Comparison of ENCODE assay signal across 7 cellular contexts in genomic region chr1:144077167-144077841, GRCh38.
DNase-seq lines count a peak whose midpoint lies in the region; ATAC-seq and TF ChIP-seq lines count a peak whose summit lies in the region.
"Not testable (repeated sequence)": the region's sequence is repeated elsewhere in the genome, so short reads cannot be mapped to it uniquely, and the experiment has no call there.

No MANE protein-coding gene starts in this region.

- H3K36me3 Mint-ChIP-seq in central memory CD8-positive, alpha-beta T cell (ENCODE audit: insufficient read depth); naive thymus-derived CD4-positive, alpha-beta T cell: not testable (repeated sequence)

- peak overlapping the region; percentile 33; the same call in 1 of the 2 replicates for H3K9ac ChIP-seq in ES-I3 (ENCODE audit: low read depth, low read length)

- POLR2A ChIA-PET in naive thymus-derived CD4-positive, alpha-beta T cell (lab: Charles Lee): not testable (repeated sequence)

- H3K27ac ChIP-seq in SJSA1; heart left ventricle; naive thymus-derived CD4-positive, alpha-beta T cell (ENCODE audit: low read depth, low read length): not testable (repeated sequence)

- not testable (repeated sequence) for TF ChIP-seq POLR2A in heart left ventricle (IDR thresholded peaks at IDR 0.05)

- H3K27me3 ChIP-seq in SJSA1 (replicated peaks); heart left ventricle; naive thymus-derived CD4-positive, alpha-beta T cell (ENCODE audit: control insufficient read depth in 2 of 2, insufficient read depth in 2 of 2, low read length in 2 of 2): not testable (repeated sequence)

- not testable (repeated sequence) for H3K27ac Mint-ChIP-seq in central memory CD8-positive, alpha-beta T cell (ENCODE audit: low read depth)
- H3K27ac Mint-ChIP-seq in naive thymus-derived CD4-positive, alpha-beta T cell: peak overlapping the region in 2 of 9 donors; percentile 65 to 79

- not testable (repeated sequence) for H3K9me3 ChIP-seq in ES-I3 (ENCODE audit: control insufficient read depth, insufficient read depth, low read length); SJSA1 (replicated peaks); heart left ventricle; naive thymus-derived CD4-positive, alpha-beta T cell (ENCODE audit: control insufficient read depth in 2 of 3, low read length in 3 of 3)

- intact Hi-C loops in heart left ventricle (cut with DNase I); naive thymus-derived CD4-positive, alpha-beta T cell (cut with micrococcal nuclease): not testable (repeated sequence)

- DNase-seq in SJSA1 (ENCODE audit: low read depth in 1 of 2, low spot score in 2 of 2) (peak; percentile 1 to 42), heart left ventricle (peak in 3 of 5 donors; percentile 13 to 67 (median 15))
- DNase-seq in activated T-cell treated with anti-CD3 and anti-CD28 coated beads, Interleukin-2, amount 50 U/mL, for 48 hours: peak; percentile 53 to 59
- peak in 1 of 2 donors; percentile 47 for DNase-seq in central memory CD8-positive, alpha-beta T cell (ENCODE audit: low spot score in 2 of 2)
- peak in 8 of 9 donors; percentile 1 to 58 (median 30) for DNase-seq in naive thymus-derived CD4-positive, alpha-beta T cell
- peak; percentile 27 for DNase-seq in stimulated activated CD4-positive, alpha-beta T cell treated with anti-CD3 and anti-CD28 coated beads, Interleukin-15, amount 100 ng/mL, for 24 hours

- WGBS in heart left ventricle, 4 donors: 1 to 2% (median 1%) methylated on average over 46 to 93 of the region's 93 CpGs

- not testable (repeated sequence) for H3K27me3 Mint-ChIP-seq in central memory CD8-positive, alpha-beta T cell; naive thymus-derived CD4-positive, alpha-beta T cell

- not testable (repeated sequence) for TF ChIP-seq CTCF in heart left ventricle (IDR thresholded peaks at IDR 0.05)

- H3K4me3 Mint-ChIP-seq in central memory CD8-positive, alpha-beta T cell: peak overlapping the region; percentile 52
- peak overlapping the region in 7 of 10 donors; percentile 13 to 76 (median 65) for H3K4me3 Mint-ChIP-seq in naive thymus-derived CD4-positive, alpha-beta T cell

- not testable (repeated sequence) for H3K36me3 ChIP-seq in ES-I3 (ENCODE audit: insufficient read depth, low read length); SJSA1; heart left ventricle; naive thymus-derived CD4-positive, alpha-beta T cell (ENCODE audit: control insufficient read depth in 2 of 3, insufficient read depth in 3 of 3, low read length in 3 of 3)

- H3K4me1 ChIP-seq in ES-I3 (ENCODE audit: insufficient read depth, low read length); SJSA1 (replicated peaks); heart left ventricle; naive thymus-derived CD4-positive, alpha-beta T cell (ENCODE audit: control insufficient read depth in 2 of 2, insufficient read depth in 2 of 2, low read length in 2 of 2): not testable (repeated sequence)

- H3K4me1 Mint-ChIP-seq in central memory CD8-positive, alpha-beta T cell; naive thymus-derived CD4-positive, alpha-beta T cell: not testable (repeated sequence)

- H3K9me3 Mint-ChIP-seq in central memory CD8-positive, alpha-beta T cell; naive thymus-derived CD4-positive, alpha-beta T cell: not testable (repeated sequence)

- not testable (repeated sequence) for ATAC-seq in central memory CD8-positive, alpha-beta T cell (replicated peaks; ENCODE audit: extremely low read depth, poor library complexity, severe bottlenecking); heart left ventricle; naive thymus-derived CD4-positive, alpha-beta T cell

- H3K4me3 ChIP-seq in SJSA1 (peak overlapping the region; percentile 34), heart left ventricle (peak overlapping the region in 9 of 12 donors; percentile 40 to 73 (median 51))
- H3K4me3 ChIP-seq in naive thymus-derived CD4-positive, alpha-beta T cell (ENCODE audit: low read length): not testable (repeated sequence)

- CTCF ChIA-PET in naive thymus-derived CD4-positive, alpha-beta T cell (lab: Charles Lee): not testable (repeated sequence)
